In the genomic region with DNA sequence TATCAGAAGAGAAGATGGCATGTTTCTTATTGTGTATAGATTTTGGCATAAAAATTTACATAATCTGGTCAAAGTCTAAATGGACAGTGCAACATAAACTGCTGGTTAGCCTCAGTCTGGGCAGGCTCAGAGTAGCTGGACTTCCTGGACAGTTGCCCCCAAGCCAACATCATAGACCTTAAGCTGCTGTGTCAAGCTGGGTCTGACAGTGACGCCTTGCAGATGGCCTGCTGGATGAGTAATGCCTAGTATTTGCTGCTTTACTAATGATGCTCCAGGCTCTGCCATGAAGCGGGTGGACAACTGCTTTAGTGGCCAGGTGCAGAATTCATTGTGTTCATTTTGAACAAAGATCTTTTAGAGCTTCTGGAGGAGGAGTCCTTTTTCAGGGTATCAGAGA, we compare ENCODE assay signal across 19 cellular contexts.
A peak's percentile ranks its signal among the peaks of the same experiment; 100 is the strongest.
DNase-seq lines count a peak whose midpoint lies in the region; ATAC-seq and TF ChIP-seq lines count a peak whose summit lies in the region.
"Had no signal": no experiment of that assay in that cellular context is flagged by ENCODE, and none has a peak within 500 bp of the region (broad histone marks: within the 10 kb centered on the region; RNA-seq: fewer than 3 reads in every experiment).

No MANE protein-coding gene starts in this region.

- H3K9me3 Mint-ChIP-seq in GM23338 = no peaks in the 10 kb centered on the region; the same call in 2 of the 3 replicates
- H3K9me3 Mint-ChIP-seq: activated naive CD8-positive, alpha-beta T cell treated with anti-CD3 and anti-CD28 coated beads for 36 hours had no signal

- peak; percentile 6 for DNase-seq in NCI-H748 (lab: John Stamatoyannopoulos, UW; ENCODE audit: unreplicated experiment)
- no peak for DNase-seq in NCI-H748 treated with DMSO at 0.1 percent for 48 hours (lab: John Stamatoyannopoulos, UW)
- DNase-seq in epithelial cell of esophagus (ENCODE audit: low read depth) = peak; percentile 11
- DNase-seq in hepatic stellate cell (ENCODE audit: low spot score) = peak; percentile 12
- peak; percentile 26 for DNase-seq in stomach
- no peak for DNase-seq in GM23338 (ENCODE audit: low spot score)
- DNase-seq: activated CD4-positive, alpha-beta T cell treated with anti-CD3 and anti-CD28 coated beads, Interleukin-2, amount 50 U/mL, for 4 hours; activated naive CD8-positive, alpha-beta T cell treated with anti-CD3 and anti-CD28 coated beads for 36 hours; activated T-cell treated with anti-CD3 and anti-CD28 coated beads, Interleukin-2, amount 50 U/mL, for 48 hours; CD4-positive, CD25-positive, alpha-beta regulatory T cell; H7; NCI-H2081 treated with DMSO at 0.1 percent for 48 hours; NCI-H774; stimulated activated naive CD8-positive, alpha-beta T cell treated with anti-CD3 and anti-CD28 coated beads, Interleukin-15, amount 100 ng/mL, for 72 hours had no signal

- H3K4me3 Mint-ChIP-seq in GM23338 = no peak overlapping the region
- H3K4me3 Mint-ChIP-seq: activated naive CD8-positive, alpha-beta T cell treated with anti-CD3 and anti-CD28 coated beads for 36 hours; CD4-positive, CD25-positive, alpha-beta regulatory T cell; nephron; stimulated activated naive CD8-positive, alpha-beta T cell treated with anti-CD3 and anti-CD28 coated beads, Interleukin-15, amount 100 ng/mL, for 72 hours had no signal

- no peak for ATAC-seq in GM23338
- no peak for ATAC-seq in HG03095 (IDR thresholded peaks at IDR 0.05; ENCODE audit: unreplicated experiment)
- ATAC-seq in HG03469 (IDR thresholded peaks at IDR 0.05; ENCODE audit: unreplicated experiment) = no peak
- ATAC-seq: psoas muscle; stimulated activated naive CD8-positive, alpha-beta T cell treated with anti-CD3 and anti-CD28 coated beads, Interleukin-15, amount 100 ng/mL, for 72 hours had no signal

- H3K9me2 ChIP-seq in GM23338 (ENCODE audit: insufficient read depth) = peaks cover under 1% of the 10 kb centered on the region; the same call in 1 of the 2 replicates

- TF ChIP-seq CTCF in epithelial cell of esophagus (IDR thresholded peaks at IDR 0.05; ENCODE audit: insufficient read depth, low read depth, low read length, missing control alignments) (no peak), stomach (IDR thresholded peaks at IDR 0.05) (no peak), GM23338 (conservative IDR thresholded peaks at IDR 0.05; ENCODE audit: low read depth in 2 of 2) (no peak)

- H3K4me1 Mint-ChIP-seq in GM23338 = peaks cover 6% of the 10 kb centered on the region
- H3K4me1 Mint-ChIP-seq: activated naive CD8-positive, alpha-beta T cell treated with anti-CD3 and anti-CD28 coated beads for 36 hours; CD4-positive, CD25-positive, alpha-beta regulatory T cell; nephron; stimulated activated naive CD8-positive, alpha-beta T cell treated with anti-CD3 and anti-CD28 coated beads, Interleukin-15, amount 100 ng/mL, for 72 hours had no signal

- H3K36me3 Mint-ChIP-seq in GM23338 (ENCODE audit: low read depth) = no peaks in the 10 kb centered on the region
- H3K36me3 Mint-ChIP-seq: activated naive CD8-positive, alpha-beta T cell treated with anti-CD3 and anti-CD28 coated beads for 36 hours; CD4-positive, CD25-positive, alpha-beta regulatory T cell had no signal

- H4K20me1 ChIP-seq in GM23338 (replicated peaks; ENCODE audit: insufficient read depth) = no peaks in the 10 kb centered on the region

- WGBS in stomach, 5 donors = 74 to 86% (median 82%) methylated on average over 2 of the region's 2 CpGs

- intact Hi-C loops in stomach (cut with DNase I; ENCODE audit: low total_unique reads) = no loop called here

- H2AFZ ChIP-seq in GM23338 = no peak overlapping the region

- no peaks in the 10 kb centered on the region for H3K9me3 ChIP-seq in stomach
- H3K9me3 ChIP-seq: psoas muscle had no signal

- no peak overlapping the region for H3K27ac Mint-ChIP-seq in GM23338
- H3K27ac Mint-ChIP-seq: activated naive CD8-positive, alpha-beta T cell treated with anti-CD3 and anti-CD28 coated beads for 36 hours; CD4-positive, CD25-positive, alpha-beta regulatory T cell; nephron; stimulated activated naive CD8-positive, alpha-beta T cell treated with anti-CD3 and anti-CD28 coated beads, Interleukin-15, amount 100 ng/mL, for 72 hours had no signal

- H3K79me2 ChIP-seq in GM23338 (replicated peaks; ENCODE audit: insufficient read depth) = no peaks in the 10 kb centered on the region

- H3K27ac ChIP-seq in stomach (no peak overlapping the region), GM23338 (ENCODE audit: low read depth) (no peak overlapping the region)
- H3K27ac ChIP-seq: psoas muscle had no signal

- TF ChIP-seq EP300 in stomach (IDR thresholded peaks at IDR 0.05) = no peak

- H3K36me3 ChIP-seq in stomach = no peaks in the 10 kb centered on the region
- H3K36me3 ChIP-seq in GM23338 (ENCODE audit: insufficient read depth) = no peaks in the 10 kb centered on the region

- H3K4me1 ChIP-seq in stomach (no peaks in the 10 kb centered on the region), GM23338 (ENCODE audit: insufficient read depth) (peaks cover 3% of the 10 kb centered on the region; the same call in 1 of the 2 replicates)
- H3K4me1 ChIP-seq: psoas muscle had no signal

- H3K4me2 ChIP-seq in GM23338 = no peak overlapping the region

- no peak for TF ChIP-seq POLR2A in stomach (IDR thresholded peaks at IDR 0.05)

- no peak overlapping the region for H3K4me3 ChIP-seq in epithelial cell of esophagus (ENCODE audit: low read length)
- no peak overlapping the region for H3K4me3 ChIP-seq in stomach
- H3K4me3 ChIP-seq in GM23338 = no peak overlapping the region
- H3K4me3 ChIP-seq: lung, psoas muscle had no signal

- no peaks in the 10 kb centered on the region for H3K27me3 Mint-ChIP-seq in GM23338 (ENCODE audit: insufficient read depth, low read depth, poor library complexity)
- H3K27me3 Mint-ChIP-seq: CD4-positive, CD25-positive, alpha-beta regulatory T cell; stimulated activated naive CD8-positive, alpha-beta T cell treated with anti-CD3 and anti-CD28 coated beads, Interleukin-15, amount 100 ng/mL, for 72 hours had no signal

- H3K27me3 ChIP-seq in stomach (no peaks in the 10 kb centered on the region), GM23338 (ENCODE audit: insufficient read depth) (no peaks in the 10 kb centered on the region)

- no peaks in the 10 kb centered on the region for H3F3A ChIP-seq in GM23338 (replicated peaks; ENCODE audit: low read depth)

TF ChIP-seq in GM23338, 12 proteins besides CTCF, POLR2A, EP300 and RAD21:
- TF ChIP-seq JUNB (IDR thresholded peaks at IDR 0.05; ENCODE audit: unreplicated experiment) (no peak), ZNF114 (CRISPR knock-in tag; IDR thresholded peaks at IDR 0.05) (no peak), STAT1 (IDR thresholded peaks at IDR 0.05; ENCODE audit: unreplicated experiment) (no peak), NANOG (IDR thresholded peaks at IDR 0.05; ENCODE audit: borderline replicate concordance) (no peak), ZNF331 (CRISPR knock-in tag; IDR thresholded peaks at IDR 0.05; ENCODE audit: low read depth) (no peak)

Comparison
In these comparisons a context has a peak if more than half of its experiments do, and no peak if none do; other contexts are left out.
1. DNase-seq: peak in NCI-H748 (single experiment), epithelial cell of esophagus (single experiment), hepatic stellate cell (single experiment) and stomach (single experiment); none in NCI-H748 treated with DMSO at 0.1 percent for 48 hours (single experiment) and GM23338 (single experiment).